ENCODE assay signal across 8 cellular contexts in the genomic region with DNA sequence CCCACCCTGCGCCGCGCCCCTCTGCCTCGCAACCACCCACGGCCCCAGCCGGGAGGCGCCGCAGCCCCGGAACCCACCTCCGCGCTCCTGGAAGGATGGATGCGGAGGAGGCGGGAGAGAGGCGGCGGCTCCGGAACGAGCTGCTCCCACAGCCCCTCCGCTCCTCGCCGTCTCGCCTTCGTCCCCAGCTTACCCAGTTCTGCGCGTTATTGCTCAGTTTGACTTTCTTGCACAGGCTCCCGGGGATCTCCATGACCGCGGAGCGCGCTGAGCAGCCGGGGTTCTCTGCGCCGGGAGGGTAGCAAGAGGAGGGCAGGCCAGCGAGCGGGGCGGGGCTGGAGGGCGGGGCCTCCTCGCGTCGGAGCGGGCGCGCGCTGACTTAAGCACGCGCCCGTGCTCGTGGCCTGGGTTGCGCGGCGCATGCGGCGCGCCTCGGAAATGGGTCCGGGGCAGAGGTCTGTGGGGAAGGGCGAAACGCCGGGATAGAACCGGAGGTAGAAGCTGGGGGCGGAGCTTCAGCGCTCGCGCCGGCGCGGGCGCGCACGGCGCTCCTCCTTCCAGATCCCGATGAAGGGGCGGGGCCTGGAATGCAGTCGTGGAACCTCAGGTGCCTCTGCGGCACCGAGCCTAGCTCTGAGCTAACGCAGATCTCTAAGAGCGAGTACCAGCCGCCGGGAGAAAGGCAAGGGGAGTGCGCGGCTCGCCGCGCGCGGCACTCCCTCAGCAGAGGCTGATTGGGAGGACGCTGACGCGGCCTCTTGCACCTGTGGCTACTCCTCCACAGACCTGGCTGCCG. TPM values are rescaled to one million over a fixed set of nuclear protein-coding genes. Genes with fewer than 3 reads are reported as not detected.
DNase-seq lines count a peak whose midpoint lies in the region; ATAC-seq, FAIRE-seq and TF ChIP-seq lines count a peak whose summit lies in the region.

A gene (minus strand): TSS at position 308 of the 796 bp plus-strand sequence. CDS start 55 bp downstream, at position 253.

- H3K4me3 ChIP-seq in ascending aorta (peak within 1 kb of the TSS; percentile 67 to 85), right cardiac atrium (ENCODE audit: low read length) (peak within 1 kb of the TSS; percentile 83)

- H3K27me3 Mint-ChIP-seq in T-helper 2 cell treated with Interferon-gamma antibody and Interleukin-4, amounts not matched to agents 5 μg/mL and 100 μg/mL, for 36 hours (ENCODE audit: low read depth), result no peaks in the 10 kb centered on the region

- FAIRE-seq in urothelium cell line (lab: Jason Lieb, UNC), result peak; percentile 62

- peaks cover 2% of the 10 kb centered on the region for H3K36me3 Mint-ChIP-seq in T-helper 2 cell treated with Interferon-gamma antibody and Interleukin-4, amounts not matched to agents 5 μg/mL and 100 μg/mL, for 36 hours (ENCODE audit: low read depth)

- H3K36me3 ChIP-seq in ascending aorta, result no peaks in the 10 kb centered on the region

- peak within 1 kb of the TSS; percentile 94 for H3K4me3 Mint-ChIP-seq in T-helper 2 cell treated with Interferon-gamma antibody and Interleukin-4, amounts not matched to agents 5 μg/mL and 100 μg/mL, for 36 hours

- H3K27me3 ChIP-seq in ascending aorta (no peaks in the 10 kb centered on the region), right cardiac atrium (ENCODE audit: control insufficient read depth, insufficient read depth) (no peaks in the 10 kb centered on the region)

- H3K4me1 ChIP-seq in ascending aorta, result peaks cover 2 to 9% of the 10 kb centered on the region in 2 donors
- H3K4me1 ChIP-seq in right cardiac atrium (ENCODE audit: control insufficient read depth, insufficient read depth, low read length), result no peaks in the 10 kb centered on the region

- peak; percentile 96 for DNase-seq in NCI-H2029 (lab: John Stamatoyannopoulos, UW)
- peak; percentile 93 for DNase-seq in T-helper 2 cell treated with Interferon-gamma antibody and Interleukin-4, amounts not matched to agents 5 μg/mL and 100 μg/mL, for 36 hours (ENCODE audit: low spot score)
- DNase-seq in ascending aorta (ENCODE audit: low spot score in 2 of 2), result peak; percentile 90 to 98
- peak; percentile 97 to 99 (median 99) for DNase-seq in right cardiac atrium
- DNase-seq in pulmonary artery endothelial cell (ENCODE audit: low read depth, low spot score), result peak; percentile 86
- DNase-seq in urothelium cell line (ENCODE audit: low spot score), result peak; percentile 96

- peak within 1 kb of the TSS; percentile 87 for H3K27ac Mint-ChIP-seq in T-helper 2 cell treated with Interferon-gamma antibody and Interleukin-4, amounts not matched to agents 5 μg/mL and 100 μg/mL, for 36 hours

- H3K27ac ChIP-seq in ascending aorta (peak within 1 kb of the TSS; percentile 90 to 93), right cardiac atrium (ENCODE audit: low read length) (peak within 1 kb of the TSS; percentile 78)

- no peaks in the 10 kb centered on the region for H3K9me3 ChIP-seq in ascending aorta
- no peaks in the 10 kb centered on the region for H3K9me3 ChIP-seq in right cardiac atrium (ENCODE audit: control insufficient read depth, low read length)

- H3K9me3 Mint-ChIP-seq in T-helper 2 cell treated with Interferon-gamma antibody and Interleukin-4, amounts not matched to agents 5 μg/mL and 100 μg/mL, for 36 hours, result no peaks in the 10 kb centered on the region

- intact Hi-C loops in ascending aorta (cut with DNase I), result loop anchor here (1.0 to 2.0 kb wide), 3 partner anchors 21 to 269 kb away; a partner anchor contains a TSS
- intact Hi-C loops in right cardiac atrium (cut with DNase I), result no loop called here

- peaks cover 28% of the 10 kb centered on the region for H3K4me1 Mint-ChIP-seq in T-helper 2 cell treated with Interferon-gamma antibody and Interleukin-4, amounts not matched to agents 5 μg/mL and 100 μg/mL, for 36 hours (ENCODE audit: low read depth)

- under 1% methylated on average over 90 of the region's 90 CpGs for WGBS in right cardiac atrium

- TF ChIP-seq CTCF in ascending aorta (IDR thresholded peaks at IDR 0.05), result no peak

- ATAC-seq in GM18508 (IDR thresholded peaks at IDR 0.05; ENCODE audit: insufficient read depth, unreplicated experiment), result peak; percentile 68
- peak; percentile 80 for ATAC-seq in HG02981 (IDR thresholded peaks at IDR 0.05; ENCODE audit: unreplicated experiment)
- peak; percentile 99 for ATAC-seq in right cardiac atrium

RNA-seq across cellular contexts. Expression of the gene that starts here (rescaled TPM):
- total RNA-seq in ascending aorta, result 17.9 TPM
- 10 to 100 TPM; 12.6 to 15.3 (median 13.6) TPM for total RNA-seq in right cardiac atrium
- 11.5 TPM for polyA plus RNA-seq in right cardiac atrium
- total RNA-seq in pulmonary artery endothelial cell, result 97.9 and 116 TPM in 2 replicates

Comparison
In these comparisons a context has a peak if more than half of its experiments do, and no peak if none do; other contexts are left out.
1. Peak in every context shown above with its lines: DNase-seq, ATAC-seq, H3K4me3 ChIP-seq and H3K27ac ChIP-seq.